In genomic region chr14:24673534-24674203, GRCh38 we compare ENCODE assay signal across 8 cellular contexts. TPM values are rescaled to one million over a fixed set of nuclear protein-coding genes. Genes with fewer than 3 reads are reported as not detected.
DNase-seq lines count a peak whose midpoint lies in the region; ATAC-seq lines count a peak whose summit lies in the region.

No MANE protein-coding gene starts in this region.

- H3K9me3 ChIP-seq in HUES48 (ENCODE audit: control insufficient read depth, insufficient read depth, low read length): no peaks in the 10 kb centered on the region

- H3K4me3 ChIP-seq in HUES48 (ENCODE audit: low read depth, low read length): no peak overlapping the region

- no peaks in the 10 kb centered on the region for H3K36me3 ChIP-seq in HUES48 (ENCODE audit: control insufficient read depth, insufficient read depth, low read length)

- peak overlapping the region; percentile 8 for H3K27ac ChIP-seq in HUES48 (ENCODE audit: low read depth, low read length)

- peak; percentile 44 for DNase-seq in activated CD8-positive, alpha-beta memory T cell treated with anti-CD3 and anti-CD28 coated beads, Interleukin-2, amount 50 U/mL, for 24 hours (ENCODE audit: extremely low read depth)
- DNase-seq in stimulated activated CD4-positive, alpha-beta T cell treated with anti-CD3 and anti-CD28 coated beads, Interleukin-12 subunit alpha, Interleukin-12 subunit beta, amount 100 ng/mL, for 24 hours (ENCODE audit: low read depth in 2 of 2): peak; percentile 38 to 51
- DNase-seq in iPS-NIHi11 (ENCODE audit: low spot score) (no peak), NCI-H187 treated with DMSO at 0.1 percent for 48 hours (lab: John Stamatoyannopoulos, UW) (no peak), EL (no peak), G401 (ENCODE audit: low spot score) (no peak)

- ATAC-seq in GM21423 (IDR thresholded peaks at IDR 0.05; ENCODE audit: unreplicated experiment): peak; percentile 57

- H3K9ac ChIP-seq in HUES48 (ENCODE audit: low read depth, low read length): no peak overlapping the region

- peaks cover 5% of the 10 kb centered on the region for H3K4me1 ChIP-seq in HUES48 (ENCODE audit: control insufficient read depth, insufficient read depth, low read length)

- no peaks in the 10 kb centered on the region for H3K27me3 ChIP-seq in HUES48 (ENCODE audit: control insufficient read depth, insufficient read depth, low read length)

- in situ Hi-C loops in G401 (cut with HindIII; ENCODE audit: low sequenced_read_pairs): no loop called here

RNA-seq across cellular contexts. Expression of gene GZMB, which starts 39.7 kb away (rescaled TPM):
- total RNA-seq in G401 (2014; rRNA removed; shearing (Covaris generic)): not detected in 2 replicates

Comparison
In these comparisons a context has a peak if more than half of its experiments do, and no peak if none do; other contexts are left out.
1. DNase-seq: peak in activated CD8-positive, alpha-beta memory T cell treated with anti-CD3 and anti-CD28 coated beads, Interleukin-2, amount 50 U/mL, for 24 hours (single experiment) and stimulated activated CD4-positive, alpha-beta T cell treated with anti-CD3 and anti-CD28 coated beads, Interleukin-12 subunit alpha, Interleukin-12 subunit beta, amount 100 ng/mL, for 24 hours (2 of 2); none in iPS-NIHi11 (single experiment), NCI-H187 treated with DMSO at 0.1 percent for 48 hours (single experiment), EL (single experiment) and G401 (single experiment).